In genomic region chr22:17915676-17916075, GRCh38 we compare ENCODE assay signal across 21 cellular contexts.
"Had no signal": no experiment of that assay in that cellular context is flagged by ENCODE, and none has a peak within 500 bp of the region (broad histone marks: within the 10 kb centered on the region; RNA-seq: fewer than 3 reads in every experiment).

No MANE protein-coding gene starts in this region.

- H3K9me3 ChIP-seq: breast epithelium, neutrophil, suprapubic skin, tibial nerve had no signal

- DNase-seq: activated CD4-positive, alpha-beta T cell treated with anti-CD3 and anti-CD28 coated beads for 36 hours; activated CD4-positive, CD25-positive, alpha-beta regulatory T cell; activated CD8-positive, alpha-beta memory T cell treated with anti-CD3 and anti-CD28 coated beads, Interleukin-2, amount 10 ng/mL, durations not matched to agents 7 days and 5 days; activated CD8-positive, alpha-beta T cell treated with anti-CD3 and anti-CD28 coated beads, Interleukin-2, amount 10 ng/mL, durations not matched to agents 7 days and 5 days; activated naive CD8-positive, alpha-beta T cell treated with anti-CD3 and anti-CD28 coated beads, Interleukin-2, amount 50 U/mL, for 24 hours; activated T-cell treated with anti-CD3 and anti-CD28 coated beads, Interleukin-2, amount 50 U/mL, for 48 hours; amygdala; dermis blood vessel endothelial cell; effector CD8-positive, alpha-beta T cell; foreskin keratinocyte; mammary epithelial cell; naive B cell; nephron progenitor cell; stimulated activated CD4-positive, alpha-beta T cell treated with anti-CD3 and anti-CD28 coated beads, Interleukin-15, amount 100 ng/mL, for 24 hours; stimulated activated CD4-positive, alpha-beta T cell treated with anti-CD3 and anti-CD28 coated beads, Interleukin-2, amount 100 ng/mL, for 24 hours; stimulated activated naive CD4-positive, alpha-beta T cell; T-helper 1 cell had no signal

- ATAC-seq: activated CD4-positive, alpha-beta T cell treated with anti-CD3 and anti-CD28 coated beads for 36 hours; activated CD8-positive, alpha-beta memory T cell treated with anti-CD3 and anti-CD28 coated beads, Interleukin-2, amount 10 ng/mL, durations not matched to agents 7 days and 5 days; activated CD8-positive, alpha-beta T cell treated with anti-CD3 and anti-CD28 coated beads, Interleukin-2, amount 10 ng/mL, durations not matched to agents 7 days and 5 days; activated naive CD8-positive, alpha-beta T cell treated with anti-CD3 and anti-CD28 coated beads, Interleukin-2, amount 50 U/mL, for 24 hours; foreskin keratinocyte had no signal

- H3K27ac ChIP-seq: breast epithelium, foreskin keratinocyte, neutrophil, suprapubic skin, tibial nerve had no signal

- H3K36me3 ChIP-seq: breast epithelium, neutrophil, suprapubic skin, tibial nerve had no signal

- H3K27me3 ChIP-seq: breast epithelium, foreskin keratinocyte, suprapubic skin, tibial nerve had no signal

- H3K4me3 ChIP-seq: breast epithelium, suprapubic skin, tibial nerve had no signal
